10 cellular contexts compared by ENCODE assay signal in the genomic region with DNA sequence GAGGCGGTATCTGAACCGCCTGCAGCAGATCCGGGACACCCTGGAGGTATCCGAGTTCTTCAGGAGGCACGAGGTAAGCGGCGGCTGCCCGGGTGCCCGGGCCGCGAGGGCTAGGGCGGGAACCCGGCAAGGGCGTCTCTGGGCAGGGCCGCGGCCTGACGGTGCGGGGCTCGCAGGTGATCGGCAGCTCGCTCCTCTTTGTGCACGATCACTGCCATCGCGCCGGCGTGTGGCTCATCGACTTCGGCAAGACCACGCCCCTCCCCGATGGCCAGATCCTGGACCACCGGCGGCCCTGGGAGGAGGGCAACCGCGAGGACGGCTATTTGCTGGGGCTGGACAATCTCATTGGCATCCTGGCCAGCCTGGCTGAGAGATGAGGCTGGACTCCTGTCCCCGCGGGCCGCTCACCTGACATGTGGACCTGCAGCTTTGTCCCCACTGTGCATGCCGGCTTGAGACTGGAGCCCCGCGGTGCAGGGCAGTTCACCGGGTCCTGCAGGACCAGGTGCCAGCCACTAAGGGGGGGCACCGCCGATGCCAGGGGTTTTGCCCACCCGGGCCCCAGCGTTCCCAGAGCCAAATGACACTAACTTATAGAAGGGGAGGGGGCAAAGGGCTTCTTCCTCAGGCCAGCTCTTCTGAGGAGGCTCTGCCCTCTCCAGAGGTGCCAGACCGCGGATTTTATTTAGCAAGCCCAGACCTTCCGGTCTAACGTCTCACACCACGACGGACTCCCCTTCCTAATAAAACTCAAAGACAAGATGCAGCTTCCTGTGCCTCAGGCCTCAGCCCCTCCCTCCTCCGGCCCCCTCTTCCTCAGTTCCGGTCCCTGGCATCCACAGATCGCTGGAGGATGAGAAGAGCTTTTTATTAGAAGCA. TPM values are rescaled to one million over a fixed set of nuclear protein-coding genes. Genes with fewer than 3 reads are reported as not detected.
A peak's percentile ranks its signal among the peaks of the same experiment; 100 is the strongest.
DNase-seq lines count a peak whose midpoint lies in the region; ATAC-seq and TF ChIP-seq lines count a peak whose summit lies in the region.
"Had no signal": no experiment of that assay in that cellular context is flagged by ENCODE, and none has a peak within 500 bp of the region (broad histone marks: within the 10 kb centered on the region; RNA-seq: fewer than 3 reads in every experiment).

No MANE protein-coding gene starts in this region.

- H2AFZ ChIP-seq in neural cell (ENCODE audit: low read depth, low read length) = no peak overlapping the region

- peaks cover 17 to 23% of the 10 kb centered on the region in 2 donors for H3K4me1 ChIP-seq in thyroid gland

- H3K4me2 ChIP-seq in neural cell (ENCODE audit: low read length) = no peak overlapping the region

- H3K9me3 ChIP-seq in neural cell (ENCODE audit: low read length) (no peaks in the 10 kb centered on the region), thyroid gland (no peaks in the 10 kb centered on the region)

- DNase-seq in CMK (ENCODE audit: low read depth) (peak; percentile 73), KBM-7 (peak; percentile 86), coronary artery (ENCODE audit: low spot score) (no peak), sciatic nerve (ENCODE audit: low spot score) (no peak), thyroid gland (no peak)
- no peak for DNase-seq in stimulated activated CD4-positive, alpha-beta T cell treated with anti-CD3 and anti-CD28 coated beads, Interleukin-4, amount 100 ng/mL, for 24 hours
- DNase-seq: NCI-H2171 treated with DMSO at 0.1 percent for 48 hours had no signal

- no peaks in the 10 kb centered on the region for H4K20me1 ChIP-seq in neural cell (ENCODE audit: insufficient read depth)

- no peak for TF ChIP-seq RAD21 in neural cell (conservative IDR thresholded peaks at IDR 0.05)

- intact Hi-C loops in sciatic nerve (cut with DNase I) = no loop called here
- intact Hi-C loops in thyroid gland (cut with DNase I) = no loop called here

- in situ Hi-C loops in KBM-7 (cut with MboI; ENCODE audit: low pct_unique_long_range_greater_than_20kb, low sequenced_read_pairs) = no loop called here

- WGBS in thyroid gland, 2 donors = 25 to 34% methylated on average over 12 to 16 of the region's 55 CpGs

- no peak for TF ChIP-seq POLR2A in thyroid gland (IDR thresholded peaks at IDR 0.05)

- no peaks in the 10 kb centered on the region for H3K79me2 ChIP-seq in neural cell (replicated peaks; ENCODE audit: insufficient read depth, low read length)

- H3K27me3 ChIP-seq in neural cell (ENCODE audit: insufficient read depth, low read depth, low read length) (peaks cover 93% of the 10 kb centered on the region), thyroid gland (no peaks in the 10 kb centered on the region)

- H3K27ac ChIP-seq in coronary artery (no peak overlapping the region), neural cell (ENCODE audit: low read length) (no peak overlapping the region), thyroid gland (no peak overlapping the region)
- H3K27ac ChIP-seq: cardiac muscle cell had no signal

- H3K36me3 ChIP-seq in neural cell (ENCODE audit: insufficient read depth, low read length) (no peaks in the 10 kb centered on the region), thyroid gland (no peaks in the 10 kb centered on the region)
- H3K36me3 ChIP-seq: cardiac muscle cell had no signal

- no peak overlapping the region for H3K9ac ChIP-seq in neural cell (ENCODE audit: low read length)

- no peak for TF ChIP-seq CTCF in coronary artery (IDR thresholded peaks at IDR 0.05)
- TF ChIP-seq CTCF in neural cell (IDR thresholded peaks at IDR 0.05; ENCODE audit: poor library complexity, severe bottlenecking) = no peak
- TF ChIP-seq CTCF in thyroid gland (IDR thresholded peaks at IDR 0.05) = no peak

- TF ChIP-seq EP300 in neural cell (conservative IDR thresholded peaks at IDR 0.05; ENCODE audit: poor library complexity, severe bottlenecking) = no peak

- no peak for ATAC-seq in GM21447 (IDR thresholded peaks at IDR 0.05; ENCODE audit: unreplicated experiment)
- ATAC-seq in sciatic nerve = no peak

- H3K4me3 ChIP-seq in coronary artery = peak overlapping the region; percentile 60
- H3K4me3 ChIP-seq in neural cell (ENCODE audit: low read length) = peak overlapping the region; percentile 62
- H3K4me3 ChIP-seq in thyroid gland (replicated peaks in 1 of 3) = no peak overlapping the region
- H3K4me3 ChIP-seq: cardiac muscle cell had no signal

- H3F3A ChIP-seq in neural cell (ENCODE audit: insufficient read depth, low read length, poor library complexity, severe bottlenecking) = no peaks in the 10 kb centered on the region

- H3K9me2 ChIP-seq in neural cell (ENCODE audit: insufficient read depth, low read length) = no peaks in the 10 kb centered on the region

TF ChIP-seq in neural cell, 6 proteins besides CTCF, POLR2A, EP300 and RAD21:
- TF ChIP-seq, protein P1, sequence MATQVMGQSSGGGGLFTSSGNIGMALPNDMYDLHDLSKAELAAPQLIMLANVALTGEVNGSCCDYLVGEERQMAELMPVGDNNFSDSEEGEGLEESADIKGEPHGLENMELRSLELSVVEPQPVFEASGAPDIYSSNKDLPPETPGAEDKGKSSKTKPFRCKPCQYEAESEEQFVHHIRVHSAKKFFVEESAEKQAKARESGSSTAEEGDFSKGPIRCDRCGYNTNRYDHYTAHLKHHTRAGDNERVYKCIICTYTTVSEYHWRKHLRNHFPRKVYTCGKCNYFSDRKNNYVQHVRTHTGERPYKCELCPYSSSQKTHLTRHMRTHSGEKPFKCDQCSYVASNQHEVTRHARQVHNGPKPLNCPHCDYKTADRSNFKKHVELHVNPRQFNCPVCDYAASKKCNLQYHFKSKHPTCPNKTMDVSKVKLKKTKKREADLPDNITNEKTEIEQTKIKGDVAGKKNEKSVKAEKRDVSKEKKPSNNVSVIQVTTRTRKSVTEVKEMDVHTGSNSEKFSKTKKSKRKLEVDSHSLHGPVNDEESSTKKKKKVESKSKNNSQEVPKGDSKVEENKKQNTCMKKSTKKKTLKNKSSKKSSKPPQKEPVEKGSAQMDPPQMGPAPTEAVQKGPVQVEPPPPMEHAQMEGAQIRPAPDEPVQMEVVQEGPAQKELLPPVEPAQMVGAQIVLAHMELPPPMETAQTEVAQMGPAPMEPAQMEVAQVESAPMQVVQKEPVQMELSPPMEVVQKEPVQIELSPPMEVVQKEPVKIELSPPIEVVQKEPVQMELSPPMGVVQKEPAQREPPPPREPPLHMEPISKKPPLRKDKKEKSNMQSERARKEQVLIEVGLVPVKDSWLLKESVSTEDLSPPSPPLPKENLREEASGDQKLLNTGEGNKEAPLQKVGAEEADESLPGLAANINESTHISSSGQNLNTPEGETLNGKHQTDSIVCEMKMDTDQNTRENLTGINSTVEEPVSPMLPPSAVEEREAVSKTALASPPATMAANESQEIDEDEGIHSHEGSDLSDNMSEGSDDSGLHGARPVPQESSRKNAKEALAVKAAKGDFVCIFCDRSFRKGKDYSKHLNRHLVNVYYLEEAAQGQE (IDR thresholded peaks at IDR 0.05; ENCODE audit: borderline replicate concordance) = no peak
- TF ChIP-seq MXI1 (conservative IDR thresholded peaks at IDR 0.05; ENCODE audit: poor library complexity, severe bottlenecking) (no peak), SMC3 (conservative IDR thresholded peaks at IDR 0.05; ENCODE audit: poor library complexity) (no peak)

RNA-seq across cellular contexts. Expression of gene ITPKA, which starts 9.4 kb away (rescaled TPM):
- polyA plus RNA-seq in neural cell = 0.20 and 1.1 TPM in 2 replicates
- polyA minus RNA-seq in neural cell = 1.5 TPM in 1 of 2 replicates, not detected in the other
- total RNA-seq in sciatic nerve (not detected), thyroid gland (1 to 10 TPM in 1 of 4 donors, under 1 TPM in 1, not detected in 2; 0.83 to 1.5 TPM)

RNA-seq across cellular contexts. Expression of gene LTK, which starts 10.6 kb away (rescaled TPM):
- polyA plus RNA-seq in neural cell = 0.28 TPM in 1 of 2 replicates, not detected in the other
- not detected in 2 replicates for polyA minus RNA-seq in neural cell
- total RNA-seq in sciatic nerve = 1.1 TPM
- total RNA-seq in thyroid gland = under 1 TPM in 3 of 4 donors, not detected in 1; 0.13 to 0.79 (median 0.22) TPM

RNA-seq across cellular contexts. Expression of gene RPAP1, which starts 41.0 kb away (rescaled TPM):
- polyA plus RNA-seq in neural cell = 9.4 and 10.4 TPM in 2 replicates
- 16.6 and 17.0 TPM in 2 replicates for polyA minus RNA-seq in neural cell
- 30.0 TPM for total RNA-seq in sciatic nerve
- total RNA-seq in thyroid gland = 10 to 100 TPM; 11.3 to 31.8 (median 19.0) TPM

RNA-seq across cellular contexts. Expression of gene TYRO3, which starts 56.0 kb away (rescaled TPM):
- polyA plus RNA-seq in neural cell = 11.6 and 12.1 TPM in 2 replicates
- 14.4 and 14.5 TPM in 2 replicates for polyA minus RNA-seq in neural cell
- total RNA-seq in sciatic nerve = 36.9 TPM
- total RNA-seq in thyroid gland = 1 to 10 TPM; 1.6 to 4.4 (median 3.4) TPM

Comparison
In these comparisons a context has a peak if more than half of its experiments do, and no peak if none do; other contexts are left out.
1. DNase-seq: peak in CMK (single experiment) and KBM-7 (single experiment); none in coronary artery (single experiment), sciatic nerve (single experiment), thyroid gland (0 of 2) and stimulated activated CD4-positive, alpha-beta T cell treated with anti-CD3 and anti-CD28 coated beads, Interleukin-4, amount 100 ng/mL, for 24 hours (single experiment).
2. H3K4me3 ChIP-seq: peak in coronary artery (single experiment) and neural cell (single experiment); none in thyroid gland (0 of 3).